In the genomic region with DNA sequence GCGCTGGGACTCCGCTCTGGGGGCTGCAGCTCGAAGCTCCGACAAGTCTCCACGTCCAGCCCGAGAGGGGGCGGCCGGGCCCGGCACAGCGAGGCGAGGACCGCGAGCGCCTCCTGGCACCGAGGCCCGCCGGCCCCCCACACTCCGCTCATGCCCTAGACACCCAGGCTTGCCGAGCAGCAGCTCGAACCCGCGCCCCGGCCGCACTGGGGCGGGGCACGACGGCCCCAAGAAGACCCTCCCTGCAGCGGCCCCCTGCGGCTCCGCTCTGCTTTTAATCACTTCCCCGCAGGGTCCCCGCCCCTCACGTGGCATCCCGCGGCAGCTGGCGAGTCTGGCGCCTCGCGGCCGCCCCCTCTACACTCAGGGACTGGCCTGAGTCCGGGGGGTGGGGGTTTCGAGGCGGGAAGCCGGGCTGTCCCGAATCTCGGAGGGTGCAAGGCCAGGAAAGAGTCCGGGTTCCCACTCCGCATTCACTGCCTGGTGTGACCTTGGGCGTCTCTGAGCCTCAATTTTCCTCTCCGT, we compare ENCODE assay signal across 2 cellular contexts.
TF ChIP-seq lines count a peak whose summit lies in the region.

A gene with protein sequence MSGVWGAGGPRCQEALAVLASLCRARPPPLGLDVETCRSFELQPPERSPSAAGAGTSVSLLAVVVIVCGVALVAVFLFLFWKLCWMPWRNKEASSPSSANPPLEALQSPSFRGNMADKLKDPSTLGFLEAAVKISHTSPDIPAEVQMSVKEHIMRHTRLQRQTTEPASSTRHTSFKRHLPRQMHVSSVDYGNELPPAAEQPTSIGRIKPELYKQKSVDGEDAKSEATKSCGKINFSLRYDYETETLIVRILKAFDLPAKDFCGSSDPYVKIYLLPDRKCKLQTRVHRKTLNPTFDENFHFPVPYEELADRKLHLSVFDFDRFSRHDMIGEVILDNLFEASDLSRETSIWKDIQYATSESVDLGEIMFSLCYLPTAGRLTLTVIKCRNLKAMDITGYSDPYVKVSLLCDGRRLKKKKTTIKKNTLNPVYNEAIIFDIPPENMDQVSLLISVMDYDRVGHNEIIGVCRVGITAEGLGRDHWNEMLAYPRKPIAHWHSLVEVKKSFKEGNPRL (minus strand): TSS at position 249 of the 525 bp plus-strand sequence. CDS start 97 bp downstream, at position 152.

TF ChIP-seq in HEK293, 187 proteins besides CTCF, POLR2A, EP300 and RAD21 (continued from another document):
- peak; percentile 29; the same call in 1 of the 2 replicates for TF ChIP-seq ZBTB20 (tag by site-specific recombination; IDR thresholded peaks at IDR 0.05)
- TF ChIP-seq ZNF341 (tag by site-specific recombination; IDR thresholded peaks at IDR 0.05; ENCODE audit: low read depth): peak; percentile 53
- no peak for TF ChIP-seq ZNF623 (tag by site-specific recombination; IDR thresholded peaks at IDR 0.05)
- peak; percentile 29; the same call in 1 of the 2 replicates for TF ChIP-seq SP2 (tag by site-specific recombination; IDR thresholded peaks at IDR 0.05)
- TF ChIP-seq YY2 (tag by site-specific recombination; IDR thresholded peaks at IDR 0.05): no peak
- TF ChIP-seq ZNF777 (tag by site-specific recombination; IDR thresholded peaks at IDR 0.05; ENCODE audit: borderline replicate concordance): no peak
- TF ChIP-seq KLF16 (tag by site-specific recombination; IDR thresholded peaks at IDR 0.05): 0 out of 2 replicates have a peak, but pooled peaks have one; percentile 23
- TF ChIP-seq ZNF335 (tag by site-specific recombination; conservative IDR thresholded peaks at IDR 0.05): peak; percentile 85
- TF ChIP-seq GLIS2 (tag by site-specific recombination; IDR thresholded peaks at IDR 0.05): peak; percentile 94
- TF ChIP-seq ZIC2 (tag by site-specific recombination; IDR thresholded peaks at IDR 0.05): peak; percentile 93
- TF ChIP-seq KLF1 (tag by site-specific recombination; IDR thresholded peaks at IDR 0.05): peak; percentile 94
- peak; percentile 47 for TF ChIP-seq ZBTB8A (tag by site-specific recombination; IDR thresholded peaks at IDR 0.05)
- 0 out of 2 replicates have a peak, but pooled peaks have one; percentile 19 for TF ChIP-seq ZFHX2 (tag by site-specific recombination; conservative IDR thresholded peaks at IDR 0.05)
- no peak for TF ChIP-seq ZNF302 (tag by site-specific recombination; IDR thresholded peaks at IDR 0.05; ENCODE audit: low read depth)
- TF ChIP-seq KLF8 (tag by site-specific recombination; IDR thresholded peaks at IDR 0.05): peak; percentile 48; the same call in 1 of the 2 replicates
TF ChIP-seq in HEK293: peak in this region for 16.

TF ChIP-seq in WTC11, 78 proteins besides CTCF, POLR2A, EP300 and RAD21 (continued from another document and continues in another):
- TF ChIP-seq, protein P1, sequence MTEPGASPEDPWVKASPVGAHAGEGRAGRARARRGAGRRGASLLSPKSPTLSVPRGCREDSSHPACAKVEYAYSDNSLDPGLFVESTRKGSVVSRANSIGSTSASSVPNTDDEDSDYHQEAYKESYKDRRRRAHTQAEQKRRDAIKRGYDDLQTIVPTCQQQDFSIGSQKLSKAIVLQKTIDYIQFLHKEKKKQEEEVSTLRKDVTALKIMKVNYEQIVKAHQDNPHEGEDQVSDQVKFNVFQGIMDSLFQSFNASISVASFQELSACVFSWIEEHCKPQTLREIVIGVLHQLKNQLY (CRISPR knock-in tag; IDR thresholded peaks at IDR 0.05): no peak
- no peak for TF ChIP-seq ZNF232 (CRISPR knock-in tag; IDR thresholded peaks at IDR 0.05)
- no peak for TF ChIP-seq TCF7 (CRISPR knock-in tag; IDR thresholded peaks at IDR 0.05; ENCODE audit: low read depth)
- no peak for TF ChIP-seq ZNF138 (CRISPR knock-in tag; conservative IDR thresholded peaks at IDR 0.05)
- TF ChIP-seq ZNF416 (CRISPR knock-in tag; IDR thresholded peaks at IDR 0.05): no peak
- TF ChIP-seq, protein P2, sequence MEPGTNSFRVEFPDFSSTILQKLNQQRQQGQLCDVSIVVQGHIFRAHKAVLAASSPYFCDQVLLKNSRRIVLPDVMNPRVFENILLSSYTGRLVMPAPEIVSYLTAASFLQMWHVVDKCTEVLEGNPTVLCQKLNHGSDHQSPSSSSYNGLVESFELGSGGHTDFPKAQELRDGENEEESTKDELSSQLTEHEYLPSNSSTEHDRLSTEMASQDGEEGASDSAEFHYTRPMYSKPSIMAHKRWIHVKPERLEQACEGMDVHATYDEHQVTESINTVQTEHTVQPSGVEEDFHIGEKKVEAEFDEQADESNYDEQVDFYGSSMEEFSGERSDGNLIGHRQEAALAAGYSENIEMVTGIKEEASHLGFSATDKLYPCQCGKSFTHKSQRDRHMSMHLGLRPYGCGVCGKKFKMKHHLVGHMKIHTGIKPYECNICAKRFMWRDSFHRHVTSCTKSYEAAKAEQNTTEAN (CRISPR knock-in tag; IDR thresholded peaks at IDR 0.05): peak; percentile 73; the same call in 1 of the 2 replicates
- TF ChIP-seq, protein P3, sequence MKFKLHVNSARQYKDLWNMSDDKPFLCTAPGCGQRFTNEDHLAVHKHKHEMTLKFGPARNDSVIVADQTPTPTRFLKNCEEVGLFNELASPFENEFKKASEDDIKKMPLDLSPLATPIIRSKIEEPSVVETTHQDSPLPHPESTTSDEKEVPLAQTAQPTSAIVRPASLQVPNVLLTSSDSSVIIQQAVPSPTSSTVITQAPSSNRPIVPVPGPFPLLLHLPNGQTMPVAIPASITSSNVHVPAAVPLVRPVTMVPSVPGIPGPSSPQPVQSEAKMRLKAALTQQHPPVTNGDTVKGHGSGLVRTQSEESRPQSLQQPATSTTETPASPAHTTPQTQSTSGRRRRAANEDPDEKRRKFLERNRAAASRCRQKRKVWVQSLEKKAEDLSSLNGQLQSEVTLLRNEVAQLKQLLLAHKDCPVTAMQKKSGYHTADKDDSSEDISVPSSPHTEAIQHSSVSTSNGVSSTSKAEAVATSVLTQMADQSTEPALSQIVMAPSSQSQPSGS (CRISPR knock-in tag; IDR thresholded peaks at IDR 0.05; ENCODE audit: borderline replicate concordance, low read depth): no peak
- TF ChIP-seq, protein P4, sequence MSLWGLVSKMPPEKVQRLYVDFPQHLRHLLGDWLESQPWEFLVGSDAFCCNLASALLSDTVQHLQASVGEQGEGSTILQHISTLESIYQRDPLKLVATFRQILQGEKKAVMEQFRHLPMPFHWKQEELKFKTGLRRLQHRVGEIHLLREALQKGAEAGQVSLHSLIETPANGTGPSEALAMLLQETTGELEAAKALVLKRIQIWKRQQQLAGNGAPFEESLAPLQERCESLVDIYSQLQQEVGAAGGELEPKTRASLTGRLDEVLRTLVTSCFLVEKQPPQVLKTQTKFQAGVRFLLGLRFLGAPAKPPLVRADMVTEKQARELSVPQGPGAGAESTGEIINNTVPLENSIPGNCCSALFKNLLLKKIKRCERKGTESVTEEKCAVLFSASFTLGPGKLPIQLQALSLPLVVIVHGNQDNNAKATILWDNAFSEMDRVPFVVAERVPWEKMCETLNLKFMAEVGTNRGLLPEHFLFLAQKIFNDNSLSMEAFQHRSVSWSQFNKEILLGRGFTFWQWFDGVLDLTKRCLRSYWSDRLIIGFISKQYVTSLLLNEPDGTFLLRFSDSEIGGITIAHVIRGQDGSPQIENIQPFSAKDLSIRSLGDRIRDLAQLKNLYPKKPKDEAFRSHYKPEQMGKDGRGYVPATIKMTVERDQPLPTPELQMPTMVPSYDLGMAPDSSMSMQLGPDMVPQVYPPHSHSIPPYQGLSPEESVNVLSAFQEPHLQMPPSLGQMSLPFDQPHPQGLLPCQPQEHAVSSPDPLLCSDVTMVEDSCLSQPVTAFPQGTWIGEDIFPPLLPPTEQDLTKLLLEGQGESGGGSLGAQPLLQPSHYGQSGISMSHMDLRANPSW (CRISPR knock-in tag; conservative IDR thresholded peaks at IDR 0.05; ENCODE audit: low read depth): no peak
- no peak for TF ChIP-seq NFATC4 (CRISPR knock-in tag; IDR thresholded peaks at IDR 0.05)
- TF ChIP-seq ELF4 (CRISPR knock-in tag; IDR thresholded peaks at IDR 0.05; ENCODE audit: low read depth): no peak
- TF ChIP-seq, protein P5, sequence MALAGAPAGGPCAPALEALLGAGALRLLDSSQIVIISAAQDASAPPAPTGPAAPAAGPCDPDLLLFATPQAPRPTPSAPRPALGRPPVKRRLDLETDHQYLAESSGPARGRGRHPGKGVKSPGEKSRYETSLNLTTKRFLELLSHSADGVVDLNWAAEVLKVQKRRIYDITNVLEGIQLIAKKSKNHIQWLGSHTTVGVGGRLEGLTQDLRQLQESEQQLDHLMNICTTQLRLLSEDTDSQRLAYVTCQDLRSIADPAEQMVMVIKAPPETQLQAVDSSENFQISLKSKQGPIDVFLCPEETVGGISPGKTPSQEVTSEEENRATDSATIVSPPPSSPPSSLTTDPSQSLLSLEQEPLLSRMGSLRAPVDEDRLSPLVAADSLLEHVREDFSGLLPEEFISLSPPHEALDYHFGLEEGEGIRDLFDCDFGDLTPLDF (CRISPR knock-in tag; IDR thresholded peaks at IDR 0.05): no peak
- TF ChIP-seq, protein P6, sequence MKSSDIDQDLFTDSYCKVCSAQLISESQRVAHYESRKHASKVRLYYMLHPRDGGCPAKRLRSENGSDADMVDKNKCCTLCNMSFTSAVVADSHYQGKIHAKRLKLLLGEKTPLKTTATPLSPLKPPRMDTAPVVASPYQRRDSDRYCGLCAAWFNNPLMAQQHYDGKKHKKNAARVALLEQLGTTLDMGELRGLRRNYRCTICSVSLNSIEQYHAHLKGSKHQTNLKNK (CRISPR knock-in tag; IDR thresholded peaks at IDR 0.05): no peak
- TF ChIP-seq, protein P7, sequence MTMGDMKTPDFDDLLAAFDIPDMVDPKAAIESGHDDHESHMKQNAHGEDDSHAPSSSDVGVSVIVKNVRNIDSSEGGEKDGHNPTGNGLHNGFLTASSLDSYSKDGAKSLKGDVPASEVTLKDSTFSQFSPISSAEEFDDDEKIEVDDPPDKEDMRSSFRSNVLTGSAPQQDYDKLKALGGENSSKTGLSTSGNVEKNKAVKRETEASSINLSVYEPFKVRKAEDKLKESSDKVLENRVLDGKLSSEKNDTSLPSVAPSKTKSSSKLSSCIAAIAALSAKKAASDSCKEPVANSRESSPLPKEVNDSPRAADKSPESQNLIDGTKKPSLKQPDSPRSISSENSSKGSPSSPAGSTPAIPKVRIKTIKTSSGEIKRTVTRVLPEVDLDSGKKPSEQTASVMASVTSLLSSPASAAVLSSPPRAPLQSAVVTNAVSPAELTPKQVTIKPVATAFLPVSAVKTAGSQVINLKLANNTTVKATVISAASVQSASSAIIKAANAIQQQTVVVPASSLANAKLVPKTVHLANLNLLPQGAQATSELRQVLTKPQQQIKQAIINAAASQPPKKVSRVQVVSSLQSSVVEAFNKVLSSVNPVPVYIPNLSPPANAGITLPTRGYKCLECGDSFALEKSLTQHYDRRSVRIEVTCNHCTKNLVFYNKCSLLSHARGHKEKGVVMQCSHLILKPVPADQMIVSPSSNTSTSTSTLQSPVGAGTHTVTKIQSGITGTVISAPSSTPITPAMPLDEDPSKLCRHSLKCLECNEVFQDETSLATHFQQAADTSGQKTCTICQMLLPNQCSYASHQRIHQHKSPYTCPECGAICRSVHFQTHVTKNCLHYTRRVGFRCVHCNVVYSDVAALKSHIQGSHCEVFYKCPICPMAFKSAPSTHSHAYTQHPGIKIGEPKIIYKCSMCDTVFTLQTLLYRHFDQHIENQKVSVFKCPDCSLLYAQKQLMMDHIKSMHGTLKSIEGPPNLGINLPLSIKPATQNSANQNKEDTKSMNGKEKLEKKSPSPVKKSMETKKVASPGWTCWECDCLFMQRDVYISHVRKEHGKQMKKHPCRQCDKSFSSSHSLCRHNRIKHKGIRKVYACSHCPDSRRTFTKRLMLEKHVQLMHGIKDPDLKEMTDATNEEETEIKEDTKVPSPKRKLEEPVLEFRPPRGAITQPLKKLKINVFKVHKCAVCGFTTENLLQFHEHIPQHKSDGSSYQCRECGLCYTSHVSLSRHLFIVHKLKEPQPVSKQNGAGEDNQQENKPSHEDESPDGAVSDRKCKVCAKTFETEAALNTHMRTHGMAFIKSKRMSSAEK (CRISPR knock-in tag; IDR thresholded peaks at IDR 0.05; ENCODE audit: borderline replicate concordance): no peak
- TF ChIP-seq SMAD3 (CRISPR knock-in tag; IDR thresholded peaks at IDR 0.05; ENCODE audit: borderline replicate concordance): no peak
- TF ChIP-seq, protein P8, sequence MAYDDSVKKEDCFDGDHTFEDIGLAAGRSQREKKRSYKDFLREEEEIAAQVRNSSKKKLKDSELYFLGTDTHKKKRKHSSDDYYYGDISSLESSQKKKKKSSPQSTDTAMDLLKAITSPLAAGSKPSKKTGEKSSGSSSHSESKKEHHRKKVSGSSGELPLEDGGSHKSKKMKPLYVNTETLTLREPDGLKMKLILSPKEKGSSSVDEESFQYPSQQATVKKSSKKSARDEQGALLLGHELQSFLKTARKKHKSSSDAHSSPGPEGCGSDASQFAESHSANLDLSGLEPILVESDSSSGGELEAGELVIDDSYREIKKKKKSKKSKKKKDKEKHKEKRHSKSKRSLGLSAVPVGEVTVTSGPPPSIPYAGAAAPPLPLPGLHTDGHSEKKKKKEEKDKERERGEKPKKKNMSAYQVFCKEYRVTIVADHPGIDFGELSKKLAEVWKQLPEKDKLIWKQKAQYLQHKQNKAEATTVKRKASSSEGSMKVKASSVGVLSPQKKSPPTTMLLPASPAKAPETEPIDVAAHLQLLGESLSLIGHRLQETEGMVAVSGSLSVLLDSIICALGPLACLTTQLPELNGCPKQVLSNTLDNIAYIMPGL (CRISPR knock-in tag; IDR thresholded peaks at IDR 0.05): no peak; the same call in 1 of the 2 replicates
- TF ChIP-seq, protein P9, sequence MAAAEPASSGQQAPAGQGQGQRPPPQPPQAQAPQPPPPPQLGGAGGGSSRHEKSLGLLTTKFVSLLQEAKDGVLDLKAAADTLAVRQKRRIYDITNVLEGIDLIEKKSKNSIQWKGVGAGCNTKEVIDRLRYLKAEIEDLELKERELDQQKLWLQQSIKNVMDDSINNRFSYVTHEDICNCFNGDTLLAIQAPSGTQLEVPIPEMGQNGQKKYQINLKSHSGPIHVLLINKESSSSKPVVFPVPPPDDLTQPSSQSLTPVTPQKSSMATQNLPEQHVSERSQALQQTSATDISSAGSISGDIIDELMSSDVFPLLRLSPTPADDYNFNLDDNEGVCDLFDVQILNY (CRISPR knock-in tag; IDR thresholded peaks at IDR 0.05): 0 out of 2 replicates have a peak, but pooled peaks have one; percentile 36
- TF ChIP-seq, protein P10, sequence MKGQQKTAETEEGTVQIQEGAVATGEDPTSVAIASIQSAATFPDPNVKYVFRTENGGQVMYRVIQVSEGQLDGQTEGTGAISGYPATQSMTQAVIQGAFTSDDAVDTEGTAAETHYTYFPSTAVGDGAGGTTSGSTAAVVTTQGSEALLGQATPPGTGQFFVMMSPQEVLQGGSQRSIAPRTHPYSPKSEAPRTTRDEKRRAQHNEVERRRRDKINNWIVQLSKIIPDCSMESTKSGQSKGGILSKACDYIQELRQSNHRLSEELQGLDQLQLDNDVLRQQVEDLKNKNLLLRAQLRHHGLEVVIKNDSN (CRISPR knock-in tag; IDR thresholded peaks at IDR 0.05): peak; percentile 66; the same call in 1 of the 2 replicates
- TF ChIP-seq, protein P11, sequence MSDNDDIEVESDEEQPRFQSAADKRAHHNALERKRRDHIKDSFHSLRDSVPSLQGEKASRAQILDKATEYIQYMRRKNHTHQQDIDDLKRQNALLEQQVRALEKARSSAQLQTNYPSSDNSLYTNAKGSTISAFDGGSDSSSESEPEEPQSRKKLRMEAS (CRISPR knock-in tag; IDR thresholded peaks at IDR 0.05): peak; percentile 58; the same call in 1 of the 2 replicates
- no peak for TF ChIP-seq KAT7 (CRISPR knock-in tag; IDR thresholded peaks at IDR 0.05; ENCODE audit: borderline replicate concordance)
